In genomic region chr17:81057777-81058176, GRCh38 we compare ENCODE assay signal across 14 cellular contexts. TPM values are rescaled to one million over a fixed set of nuclear protein-coding genes. Genes with fewer than 3 reads are reported as not detected.
DNase-seq lines count a peak whose midpoint lies in the region; ATAC-seq, FAIRE-seq and TF ChIP-seq lines count a peak whose summit lies in the region.
"Had no signal": no experiment of that assay in that cellular context is flagged by ENCODE, and none has a peak within 500 bp of the region (broad histone marks: within the 10 kb centered on the region; RNA-seq: fewer than 3 reads in every experiment).

No MANE protein-coding gene starts in this region.

- peak overlapping the region; percentile 78 for H3K27ac Mint-ChIP-seq in glutamatergic neuron (ENCODE audit: unreplicated experiment)
- no peak overlapping the region for H3K27ac Mint-ChIP-seq in activated naive CD4-positive, alpha-beta T cell treated with anti-CD3 and anti-CD28 coated beads, Interleukin-2, amount 10 ng/mL, durations not matched to agents 7 days and 5 days

- H3K27ac ChIP-seq in left ventricle myocardium inferior (replicated peaks) = peak overlapping the region; percentile 96
- peak overlapping the region; percentile 96 to 98 for H3K27ac ChIP-seq in prostate gland
- H3K27ac ChIP-seq: body of pancreas had no signal

- CTCF ChIA-PET in activated naive CD4-positive, alpha-beta T cell treated with anti-CD3 and anti-CD28 coated beads, Interleukin-2, amount 10 ng/mL, durations not matched to agents 7 days and 5 days (lab: Charles Lee) = no interaction called here

- 51% methylated on average over 12 of the region's 12 CpGs for whole genome bisulfite sequencing in prostate gland

- no peak for TF ChIP-seq CTCF in left ventricle myocardium inferior (IDR thresholded peaks at IDR 0.05; ENCODE audit: borderline replicate concordance)
- TF ChIP-seq CTCF in glutamatergic neuron (IDR thresholded peaks at IDR 0.05; ENCODE audit: partially characterized antibody, unreplicated experiment) = no peak
- TF ChIP-seq CTCF in prostate gland (IDR thresholded peaks at IDR 0.05) = no peak

- peaks cover 40% of the 10 kb centered on the region for H3K4me1 Mint-ChIP-seq in glutamatergic neuron (ENCODE audit: low read depth, unreplicated experiment)
- H3K4me1 Mint-ChIP-seq in activated naive CD4-positive, alpha-beta T cell treated with anti-CD3 and anti-CD28 coated beads, Interleukin-2, amount 10 ng/mL, durations not matched to agents 7 days and 5 days = no peaks in the 10 kb centered on the region

- H3K4me3 ChIP-seq in left ventricle myocardium inferior (peak overlapping the region; percentile 24), prostate gland (no peak overlapping the region)
- H3K4me3 ChIP-seq: body of pancreas had no signal

- ATAC-seq in Right ventricle myocardium superior (ENCODE audit: poor library complexity) = no peak
- ATAC-seq: body of pancreas had no signal

- no peaks in the 10 kb centered on the region for H3K27me3 ChIP-seq in left ventricle myocardium inferior (ENCODE audit: low read depth)
- no peaks in the 10 kb centered on the region for H3K27me3 ChIP-seq in prostate gland (replicated peaks; ENCODE audit: insufficient read depth)
- H3K27me3 ChIP-seq: body of pancreas had no signal

- peaks cover 6% of the 10 kb centered on the region for H3K9me3 Mint-ChIP-seq in glutamatergic neuron (ENCODE audit: unreplicated experiment)
- H3K9me3 Mint-ChIP-seq in activated naive CD4-positive, alpha-beta T cell treated with anti-CD3 and anti-CD28 coated beads, Interleukin-2, amount 10 ng/mL, durations not matched to agents 7 days and 5 days = no peaks in the 10 kb centered on the region
- H3K9me3 Mint-ChIP-seq: activated T-helper 1 cell treated with anti-CD3 and anti-CD28 coated beads, Interleukin-12 subunit alpha, Interleukin-12 subunit beta, Interleukin-2, Interleukin-4 antibody, amounts not matched to agents 30 ng/mL and 10 ng/mL and 1 ng/mL, durations not matched to agents 14 hours and 24 hours and 36 hours had no signal

- no peaks in the 10 kb centered on the region for H3K36me3 Mint-ChIP-seq in glutamatergic neuron (ENCODE audit: unreplicated experiment)
- H3K36me3 Mint-ChIP-seq in activated naive CD4-positive, alpha-beta T cell treated with anti-CD3 and anti-CD28 coated beads, Interleukin-2, amount 10 ng/mL, durations not matched to agents 7 days and 5 days = no peaks in the 10 kb centered on the region

- no peaks in the 10 kb centered on the region for H3K9me3 ChIP-seq in left ventricle myocardium inferior (replicated peaks)
- no peaks in the 10 kb centered on the region for H3K9me3 ChIP-seq in prostate gland
- H3K9me3 ChIP-seq: body of pancreas had no signal

- TF ChIP-seq POLR2A in prostate gland (IDR thresholded peaks at IDR 0.05) = no peak

- intact Hi-C loops in left ventricle myocardium inferior (cut with micrococcal nuclease) = no loop called here
- intact Hi-C loops in Right ventricle myocardium superior (cut with DNase I) = no loop called here
- intact Hi-C loops in prostate gland (cut with DNase I) = loop anchor here (5.0 kb wide), 1 partner anchor 40 kb away; no protein-coding TSS in a partner anchor

- H3K27me3 Mint-ChIP-seq in glutamatergic neuron (ENCODE audit: unreplicated experiment) = peaks cover 5% of the 10 kb centered on the region
- peaks cover 4% of the 10 kb centered on the region for H3K27me3 Mint-ChIP-seq in activated naive CD4-positive, alpha-beta T cell treated with anti-CD3 and anti-CD28 coated beads, Interleukin-2, amount 10 ng/mL, durations not matched to agents 7 days and 5 days

- H3K4me1 ChIP-seq in left ventricle myocardium inferior (peaks cover 56% of the 10 kb centered on the region), prostate gland (replicated peaks) (peaks cover 66% of the 10 kb centered on the region)
- H3K4me1 ChIP-seq: body of pancreas had no signal

- H3K36me3 ChIP-seq in left ventricle myocardium inferior (peaks cover 18% of the 10 kb centered on the region), prostate gland (no peaks in the 10 kb centered on the region)

- FAIRE-seq in frontal cortex (lab: Jason Lieb, UNC) = no peak
- FAIRE-seq in RCC 7860 (lab: Jason Lieb, UNC) = no peak
- FAIRE-seq: endometrium had no signal

- no peak overlapping the region for H3K4me3 Mint-ChIP-seq in glutamatergic neuron (ENCODE audit: unreplicated experiment)
- H3K4me3 Mint-ChIP-seq in activated naive CD4-positive, alpha-beta T cell treated with anti-CD3 and anti-CD28 coated beads, Interleukin-2, amount 10 ng/mL, durations not matched to agents 7 days and 5 days = no peak overlapping the region
- H3K4me3 Mint-ChIP-seq: activated T-helper 1 cell treated with anti-CD3 and anti-CD28 coated beads, Interleukin-12 subunit alpha, Interleukin-12 subunit beta, Interleukin-2, Interleukin-4 antibody, amounts not matched to agents 30 ng/mL and 10 ng/mL and 1 ng/mL, durations not matched to agents 14 hours and 24 hours and 36 hours had no signal

- DNase-seq in left ventricle myocardium inferior = no peak
- no peak for DNase-seq in Right ventricle myocardium superior
- DNase-seq in glutamatergic neuron = no peak
- DNase-seq in prostate gland (ENCODE audit: low spot score) = no peak
- no peak for DNase-seq in activated CD8-positive, alpha-beta memory T cell treated with anti-CD3 and anti-CD28 coated beads, Interleukin-2, amount 50 U/mL, for 48 hours
- no peak for DNase-seq in frontal cortex (ENCODE audit: low spot score in 2 of 2)
- DNase-seq in RCC 7860 (ENCODE audit: low spot score) = no peak
- DNase-seq in activated naive CD4-positive, alpha-beta T cell treated with anti-CD3 and anti-CD28 coated beads, Interleukin-2, amount 10 ng/mL, durations not matched to agents 7 days and 5 days = no peak
- DNase-seq: body of pancreas, DMS153, NCI-H1105, NCI-H446 had no signal

RNA-seq across cellular contexts. Expression of gene BAIAP2, which starts 22.8 kb away (rescaled TPM):
- 27.9 TPM for total RNA-seq in left ventricle myocardium inferior
- 34.7 TPM for total RNA-seq in Right ventricle myocardium superior
- total RNA-seq in glutamatergic neuron (ENCODE audit: unreplicated experiment) = 252 TPM
- total RNA-seq in prostate gland = 100 to 1,000 TPM; 125 to 148 TPM
- 19.2 TPM for total RNA-seq in frontal cortex
